In the genomic region with DNA sequence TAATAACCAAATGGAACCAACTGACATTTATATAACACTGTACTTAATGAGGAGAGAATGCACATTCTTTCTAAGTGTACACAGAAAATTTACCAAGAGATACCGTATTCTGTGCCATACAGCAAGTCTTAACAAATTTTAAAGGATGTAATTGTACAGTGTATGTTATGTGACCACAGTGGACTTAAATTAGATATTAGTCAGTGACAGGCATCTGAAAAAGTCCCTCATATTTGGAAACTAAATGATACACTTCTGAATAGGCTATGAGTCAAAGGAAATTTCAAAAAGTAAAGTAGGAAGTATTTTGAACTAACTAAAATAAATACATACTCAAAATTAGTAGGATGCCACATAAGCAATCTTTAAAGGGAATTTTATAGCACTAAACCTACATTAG, we compare ENCODE assay signal across 25 cellular contexts. TPM values are rescaled to one million over a fixed set of nuclear protein-coding genes. Genes with fewer than 3 reads are reported as not detected.
DNase-seq lines count a peak whose midpoint lies in the region; ATAC-seq and TF ChIP-seq lines count a peak whose summit lies in the region.
"Had no signal": no experiment of that assay in that cellular context is flagged by ENCODE, and none has a peak within 500 bp of the region (broad histone marks: within the 10 kb centered on the region; RNA-seq: fewer than 3 reads in every experiment).

No MANE protein-coding gene starts in this region.

- H3K9me3 ChIP-seq in mammary epithelial cell (replicated peaks; ENCODE audit: insufficient read depth, low read length) (no peaks in the 10 kb centered on the region), osteoblast (ENCODE audit: low read depth, low read length) (no peaks in the 10 kb centered on the region), lower lobe of right lung (no peaks in the 10 kb centered on the region), upper lobe of left lung (no peaks in the 10 kb centered on the region)
- H3K9me3 ChIP-seq: gastrocnemius medialis, sigmoid colon, SJCRH30 had no signal

- in situ Hi-C loops in mammary epithelial cell (cut with MboI; ENCODE audit: low sequenced_read_pairs in 2 of 2), result no loop called here

- H3K36me3 ChIP-seq in mammary epithelial cell (ENCODE audit: insufficient read depth, low read length) (no peaks in the 10 kb centered on the region), osteoblast (ENCODE audit: insufficient read depth, low read length) (no peaks in the 10 kb centered on the region), lower lobe of right lung (no peaks in the 10 kb centered on the region), upper lobe of left lung (no peaks in the 10 kb centered on the region)
- H3K36me3 ChIP-seq: gastrocnemius medialis, sigmoid colon, SJCRH30, WERI-Rb-1 had no signal

- H3K27ac ChIP-seq in mammary epithelial cell (ENCODE audit: insufficient read depth, low read depth, low read length) (peak overlapping the region; percentile 90), osteoblast (ENCODE audit: low read depth, low read length) (peak overlapping the region; percentile 7), lower lobe of right lung (no peak overlapping the region), upper lobe of left lung (no peak overlapping the region)
- H3K27ac ChIP-seq: gastrocnemius medialis, sigmoid colon, SJCRH30, WERI-Rb-1 had no signal

- H3K9ac ChIP-seq in mammary epithelial cell (ENCODE audit: insufficient read depth, low read length), result peak overlapping the region; percentile 19

- dilution Hi-C loops in mammary epithelial cell (cut with HindIII; ENCODE audit: low sequenced_read_pairs), result no loop called here

- BruUV-seq in mammary epithelial cell (replicated peaks; lab: Mats Ljungman, UMichigan), result no TSS peak

- H3K4me2 ChIP-seq in mammary epithelial cell (ENCODE audit: insufficient read depth, low read depth, low read length) (peak overlapping the region; percentile 44), osteoblast (ENCODE audit: insufficient read depth, low read length) (no peak overlapping the region)

- H3K4me3 ChIP-seq in mammary epithelial cell (replicated peaks in 1 of 3; ENCODE audit: insufficient read depth in 1 of 3, low read depth in 2 of 3, low read length in 3 of 3), result no peak overlapping the region
- no peak overlapping the region for H3K4me3 ChIP-seq in osteoblast (ENCODE audit: insufficient read depth, low read length)
- H3K4me3 ChIP-seq in lower lobe of right lung, result no peak overlapping the region
- H3K4me3 ChIP-seq in upper lobe of left lung, result no peak overlapping the region
- H3K4me3 ChIP-seq: gastrocnemius medialis, sigmoid colon, SJCRH30 had no signal

- H3K27me3 ChIP-seq in mammary epithelial cell (ENCODE audit: insufficient read depth, low read length), result no peaks in the 10 kb centered on the region
- H3K27me3 ChIP-seq in osteoblast (ENCODE audit: insufficient read depth, low read length), result no peaks in the 10 kb centered on the region
- H3K27me3 ChIP-seq in lower lobe of right lung (ENCODE audit: low read depth), result no peaks in the 10 kb centered on the region
- no peaks in the 10 kb centered on the region for H3K27me3 ChIP-seq in upper lobe of left lung
- H3K27me3 ChIP-seq: gastrocnemius medialis, sigmoid colon, SJCRH30 had no signal

- TF ChIP-seq CTCF in mammary epithelial cell (conservative IDR thresholded peaks at IDR 0.05 in 1 of 2, IDR thresholded peaks at IDR 0.05 in 1 of 2; ENCODE audit: extremely low read depth in 1 of 2, insufficient read depth in 1 of 2, low read depth in 1 of 2, low read length in 2 of 2) (no peak), osteoblast (IDR thresholded peaks at IDR 0.05; ENCODE audit: extremely low read depth, low read depth, low read length) (no peak), lower lobe of right lung (IDR thresholded peaks at IDR 0.05) (no peak), upper lobe of left lung (IDR thresholded peaks at IDR 0.05) (no peak)

- CTCF ChIA-PET in mammary epithelial cell (lab: Charles Lee; ENCODE audit: low non-redundant PET), result no interaction called here

- no peak for TF ChIP-seq POLR2A in upper lobe of left lung (IDR thresholded peaks at IDR 0.05)

- H3K4me1 ChIP-seq in mammary epithelial cell (ENCODE audit: insufficient read depth, low read length) (peaks cover 20% of the 10 kb centered on the region), osteoblast (ENCODE audit: insufficient read depth, low read length) (peaks cover 16% of the 10 kb centered on the region), lower lobe of right lung (no peaks in the 10 kb centered on the region), upper lobe of left lung (no peaks in the 10 kb centered on the region)
- H3K4me1 ChIP-seq: sigmoid colon had no signal

- WGBS in mammary epithelial cell (ENCODE audit: low coverage, missing lambda C conversion rate), result 0% methylated on average over 1 of the region's 1 CpG
- WGBS in upper lobe of left lung, 2 donors, result 78 to 83% methylated on average over 1 of the region's 1 CpG

- intact Hi-C loops in mammary epithelial cell (cut with micrococcal nuclease), result no loop called here
- intact Hi-C loops in lower lobe of right lung (cut with DNase I), result no loop called here

- DNase-seq in ELR (ENCODE audit: low read depth) (peak; percentile 86), mammary epithelial cell (peak; percentile 84), osteoblast (ENCODE audit: insufficient read length, low spot score, missing footprints) (no peak), lower lobe of right lung (no peak), upper lobe of left lung (no peak)
- DNase-seq: activated CD4-positive, alpha-beta T cell treated with anti-CD3 and anti-CD28 coated beads, Interleukin-2, amount 50 U/mL, for 1 hour; activated CD8-positive, alpha-beta memory T cell treated with anti-CD3 and anti-CD28 coated beads, Interleukin-2, amount 50 U/mL, for 4 hours; activated effector memory CD4-positive, alpha-beta T cell treated with Interleukin-2 at 50 U/mL for 16 hours; activated naive CD8-positive, alpha-beta T cell treated with anti-CD3 and anti-CD28 coated beads, Interleukin-2, amount 50 U/mL, for 24 hours; CD8-positive, alpha-beta memory T cell; DND-41; gastrocnemius medialis; KBM-7; MV-4-11; NCI-H187; NCI-H226; nephron progenitor cell; OCI-M1; sigmoid colon; SJCRH30; WERI-Rb-1 had no signal

- H4K20me1 ChIP-seq in mammary epithelial cell (ENCODE audit: insufficient read depth, low read length), result no peaks in the 10 kb centered on the region
- no peaks in the 10 kb centered on the region for H4K20me1 ChIP-seq in osteoblast (ENCODE audit: insufficient read depth, low read length)

- no peak for TF ChIP-seq EP300 in upper lobe of left lung (IDR thresholded peaks at IDR 0.05)

- ATAC-seq in HG03565 (IDR thresholded peaks at IDR 0.05; ENCODE audit: unreplicated experiment) (peak; percentile 55), lower lobe of right lung (no peak), HG02970 (IDR thresholded peaks at IDR 0.05; ENCODE audit: low FRiP score, unreplicated experiment) (no peak), upper lobe of left lung (ENCODE audit: low FRiP score in 2 of 2) (no peak)
- ATAC-seq: activated naive CD8-positive, alpha-beta T cell treated with anti-CD3 and anti-CD28 coated beads, Interleukin-2, amount 50 U/mL, for 24 hours; gastrocnemius medialis; stimulated activated effector memory CD8-positive, alpha-beta T cell treated with anti-CD3 and anti-CD28 coated beads, Interleukin-12 subunit alpha, Interleukin-12 subunit beta, amount 100 ng/mL, for 72 hours had no signal

- no peak overlapping the region for H2AFZ ChIP-seq in mammary epithelial cell (ENCODE audit: low read depth, low read length)
- H2AFZ ChIP-seq in osteoblast (ENCODE audit: low read length), result no peak overlapping the region

- H3K79me2 ChIP-seq in mammary epithelial cell (ENCODE audit: insufficient read depth, low read length), result no peaks in the 10 kb centered on the region
- no peaks in the 10 kb centered on the region for H3K79me2 ChIP-seq in osteoblast (ENCODE audit: insufficient read depth, low read length)

RNA-seq across cellular contexts. Expression of gene P3H2, which starts 59.6 kb away (rescaled TPM):
- total RNA-seq in mammary epithelial cell, result 100 to 1,000 TPM in 1 of 2 donors, 10 to 100 TPM in 1; 71.2 to 181 TPM
- 150 TPM for polyA plus RNA-seq in mammary epithelial cell
- polyA minus RNA-seq in mammary epithelial cell, result 188 TPM
- total RNA-seq in osteoblast, result 8.3 and 13.4 TPM in 2 replicates
- total RNA-seq in lower lobe of right lung, result 61.9 TPM
- 100 to 1,000 TPM in 1 of 6 donors, 10 to 100 TPM in 5; 42.2 to 114 (median 63.0) TPM for total RNA-seq in upper lobe of left lung
- total RNA-seq: CD8-positive, alpha-beta memory T cell; T-helper 2 cell treated with Interferon-gamma antibody and Interleukin-4, amounts not matched to agents 100 ng/mL and 5 ng/mL, for 36 hours had no signal
- polyA plus RNA-seq: CD8-positive, alpha-beta memory T cell had no signal

Comparison
In these comparisons a context has a peak if more than half of its experiments do, and no peak if none do; other contexts are left out.
1. DNase-seq: peak in ELR (single experiment) and mammary epithelial cell (single experiment); none in osteoblast (single experiment), lower lobe of right lung (single experiment) and upper lobe of left lung (0 of 2).
2. H3K27ac ChIP-seq: peak in mammary epithelial cell (single experiment) and osteoblast (single experiment); none in lower lobe of right lung (single experiment) and upper lobe of left lung (0 of 4).